ENCODE assay signal across 12 cellular contexts in the genomic region with DNA sequence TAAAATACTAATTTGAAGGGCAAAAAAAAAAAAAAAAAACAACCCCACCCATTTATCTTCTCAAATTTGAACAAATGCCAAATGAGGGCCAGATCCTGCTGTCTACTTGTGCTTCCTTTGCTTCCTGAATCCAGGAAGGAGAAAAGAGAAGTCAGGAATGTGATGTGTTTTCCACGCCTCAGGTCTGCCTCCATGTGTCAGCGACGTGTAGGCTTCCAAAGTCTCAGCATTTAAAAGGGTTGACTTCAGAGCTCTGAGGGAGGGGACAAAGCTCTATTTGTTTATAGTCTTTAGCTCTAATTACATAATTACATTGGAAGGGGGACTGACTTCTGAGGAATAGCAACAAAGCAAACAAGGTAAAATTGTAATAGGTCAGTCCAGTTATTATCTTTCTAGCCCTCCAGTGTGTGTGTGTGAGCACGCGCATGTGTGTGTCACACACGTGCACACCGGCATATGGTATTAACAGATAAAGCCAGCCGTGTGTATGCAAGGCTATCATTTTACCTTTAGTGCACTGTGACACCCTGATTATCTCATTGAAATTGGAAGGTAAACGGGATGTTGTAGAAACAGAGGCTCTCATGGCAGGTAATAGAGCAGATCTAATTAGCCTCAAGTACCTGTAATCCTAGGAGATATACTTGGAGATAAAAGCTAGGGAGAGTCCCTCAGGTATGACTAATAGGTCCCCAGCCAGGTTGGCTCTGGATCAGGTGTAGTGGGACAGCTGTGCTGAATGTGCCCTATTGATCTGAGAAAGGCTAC.
DNase-seq lines count a peak whose midpoint lies in the region; ATAC-seq, FAIRE-seq and TF ChIP-seq lines count a peak whose summit lies in the region.
"Had no signal": no experiment of that assay in that cellular context is flagged by ENCODE, and none has a peak within 500 bp of the region (broad histone marks: within the 10 kb centered on the region; RNA-seq: fewer than 3 reads in every experiment).

No MANE protein-coding gene starts in this region.

- peak; percentile 83 for DNase-seq in NCI-H1048 (lab: John Stamatoyannopoulos, UW)
- DNase-seq in NCI-H524 (lab: John Stamatoyannopoulos, UW), result peak; percentile 70 to 89
- peak; percentile 41 for DNase-seq in epithelial cell of esophagus (ENCODE audit: low read depth)
- peak; percentile 17 for DNase-seq in putamen (ENCODE audit: low spot score)
- DNase-seq in GM12891 (ENCODE audit: insufficient read length, low spot score), result no peak
- DNase-seq in MCF 10A (ENCODE audit: unreplicated experiment), result no peak
- DNase-seq: activated CD8-positive, alpha-beta T cell treated with anti-CD3 and anti-CD28 coated beads for 36 hours; SIG-M5; stimulated activated naive B cell treated with anti-CD40 and anti-IgM and Interleukin-4, amounts not matched to agents 10 μg/mL and 1 μg/mL and 100 μg/mL, for 72 hours had no signal

- BruUV-seq in MCF 10A (replicated peaks; lab: Mats Ljungman, UMichigan), result no TSS peak

- no peak overlapping the region for H3K27ac Mint-ChIP-seq in MCF 10A (ENCODE audit: low read depth, unreplicated experiment)
- H3K27ac Mint-ChIP-seq: activated CD8-positive, alpha-beta T cell treated with anti-CD3 and anti-CD28 coated beads for 36 hours; stimulated activated naive B cell treated with anti-CD40 and anti-IgM and Interleukin-4, amounts not matched to agents 10 μg/mL and 1 μg/mL and 100 μg/mL, for 72 hours had no signal

- no peak for FAIRE-seq in GM12891 (lab: Jason Lieb, UNC)

- H3K36me3 Mint-ChIP-seq in MCF 10A (ENCODE audit: insufficient read depth, unreplicated experiment), result no peaks in the 10 kb centered on the region
- H3K36me3 Mint-ChIP-seq: stimulated activated naive B cell treated with anti-CD40 and anti-IgM and Interleukin-4, amounts not matched to agents 10 μg/mL and 1 μg/mL and 100 μg/mL, for 72 hours had no signal

- no peaks in the 10 kb centered on the region for H3K4me1 Mint-ChIP-seq in MCF 10A (ENCODE audit: insufficient read depth, unreplicated experiment)
- H3K4me1 Mint-ChIP-seq: stimulated activated naive B cell treated with anti-CD40 and anti-IgM and Interleukin-4, amounts not matched to agents 10 μg/mL and 1 μg/mL and 100 μg/mL, for 72 hours had no signal

- no peak for TF ChIP-seq POLR2A in GM12891 (IDR thresholded peaks at IDR 0.05; ENCODE audit: low read depth, low read length)

- POLR2A ChIA-PET in MCF 10A (lab: Yijun Ruan, JAX), result no interaction called here

- H3K9me3 Mint-ChIP-seq in MCF 10A (ENCODE audit: unreplicated experiment), result no peaks in the 10 kb centered on the region
- H3K9me3 Mint-ChIP-seq: activated CD8-positive, alpha-beta T cell treated with anti-CD3 and anti-CD28 coated beads for 36 hours had no signal

- H3K4me3 ChIP-seq in epithelial cell of esophagus (ENCODE audit: low read length), result no peak overlapping the region
- H3K4me3 ChIP-seq: esophagus muscularis mucosa had no signal

- TF ChIP-seq CTCF in epithelial cell of esophagus (IDR thresholded peaks at IDR 0.05; ENCODE audit: insufficient read depth, low read depth, low read length, missing control alignments) (peak; percentile 49), MCF 10A (IDR thresholded peaks at IDR 0.05; ENCODE audit: unreplicated experiment) (no peak)

- intact Hi-C loops in MCF 10A (cut with micrococcal nuclease), result no loop called here

- CTCF ChIA-PET in MCF 10A (lab: Yijun Ruan, JAX), result interaction anchor here (0.6 kb wide), 1 partner anchor 218 kb away, joined by 3 read pairs; no protein-coding TSS in a partner anchor

- no peak for ATAC-seq in GM19023 (IDR thresholded peaks at IDR 0.05; ENCODE audit: unreplicated experiment)
- ATAC-seq in GM18520 (IDR thresholded peaks at IDR 0.05; ENCODE audit: unreplicated experiment), result no peak
- ATAC-seq: activated CD8-positive, alpha-beta T cell treated with anti-CD3 and anti-CD28 coated beads for 36 hours; stimulated activated naive B cell treated with anti-CD40 and anti-IgM and Interleukin-4, amounts not matched to agents 10 μg/mL and 1 μg/mL and 100 μg/mL, for 72 hours had no signal

- no peak overlapping the region for H3K4me3 Mint-ChIP-seq in MCF 10A (ENCODE audit: unreplicated experiment)
- H3K4me3 Mint-ChIP-seq: activated CD8-positive, alpha-beta T cell treated with anti-CD3 and anti-CD28 coated beads for 36 hours; stimulated activated naive B cell treated with anti-CD40 and anti-IgM and Interleukin-4, amounts not matched to agents 10 μg/mL and 1 μg/mL and 100 μg/mL, for 72 hours had no signal

- no peaks in the 10 kb centered on the region for H3K27me3 Mint-ChIP-seq in MCF 10A (ENCODE audit: insufficient read depth, unreplicated experiment)

TF ChIP-seq in GM12891, 5 proteins besides CTCF, POLR2A, EP300 and RAD21:
- TF ChIP-seq PAX5 (IDR thresholded peaks at IDR 0.05; ENCODE audit: insufficient read depth, low read length, severe bottlenecking) (no peak), SPI1 (IDR thresholded peaks at IDR 0.05; ENCODE audit: low read depth, low read length) (no peak), POU2F2 (IDR thresholded peaks at IDR 0.05; ENCODE audit: low read depth, low read length) (no peak), POLR2AphosphoS5 (IDR thresholded peaks at IDR 0.05; ENCODE audit: low read depth, low read length) (no peak), TAF1 (IDR thresholded peaks at IDR 0.05; ENCODE audit: low read depth, low read length) (no peak)

Comparison
In these comparisons a context has a peak if more than half of its experiments do, and no peak if none do; other contexts are left out.
1. DNase-seq: peak in NCI-H1048 (single experiment), NCI-H524 (2 of 2), epithelial cell of esophagus (single experiment) and putamen (single experiment); none in GM12891 (single experiment) and MCF 10A (single experiment).